ENCODE assay signal across 1 cellular context in genomic region chr18:63819780-63820179, GRCh38.
A peak's percentile ranks its signal among the peaks of the same experiment; 100 is the strongest.
TF ChIP-seq lines count a peak whose summit lies in the region.

No MANE protein-coding gene starts in this region.

TF ChIP-seq in SK-N-SH, 30 proteins besides CTCF, POLR2A, EP300 and RAD21 (continued from another document):
- TF ChIP-seq ZBTB33 (IDR thresholded peaks at IDR 0.05; ENCODE audit: borderline replicate concordance, low read depth) (no peak), SMC3 (IDR thresholded peaks at IDR 0.05; ENCODE audit: low read depth, low read length) (no peak), TCF12 (IDR thresholded peaks at IDR 0.05) (peak; percentile 60), FOXJ3 (CRISPR knock-in tag; IDR thresholded peaks at IDR 0.05) (no peak)
